Comparison of ENCODE assay signal across 11 cellular contexts in the genomic region with DNA sequence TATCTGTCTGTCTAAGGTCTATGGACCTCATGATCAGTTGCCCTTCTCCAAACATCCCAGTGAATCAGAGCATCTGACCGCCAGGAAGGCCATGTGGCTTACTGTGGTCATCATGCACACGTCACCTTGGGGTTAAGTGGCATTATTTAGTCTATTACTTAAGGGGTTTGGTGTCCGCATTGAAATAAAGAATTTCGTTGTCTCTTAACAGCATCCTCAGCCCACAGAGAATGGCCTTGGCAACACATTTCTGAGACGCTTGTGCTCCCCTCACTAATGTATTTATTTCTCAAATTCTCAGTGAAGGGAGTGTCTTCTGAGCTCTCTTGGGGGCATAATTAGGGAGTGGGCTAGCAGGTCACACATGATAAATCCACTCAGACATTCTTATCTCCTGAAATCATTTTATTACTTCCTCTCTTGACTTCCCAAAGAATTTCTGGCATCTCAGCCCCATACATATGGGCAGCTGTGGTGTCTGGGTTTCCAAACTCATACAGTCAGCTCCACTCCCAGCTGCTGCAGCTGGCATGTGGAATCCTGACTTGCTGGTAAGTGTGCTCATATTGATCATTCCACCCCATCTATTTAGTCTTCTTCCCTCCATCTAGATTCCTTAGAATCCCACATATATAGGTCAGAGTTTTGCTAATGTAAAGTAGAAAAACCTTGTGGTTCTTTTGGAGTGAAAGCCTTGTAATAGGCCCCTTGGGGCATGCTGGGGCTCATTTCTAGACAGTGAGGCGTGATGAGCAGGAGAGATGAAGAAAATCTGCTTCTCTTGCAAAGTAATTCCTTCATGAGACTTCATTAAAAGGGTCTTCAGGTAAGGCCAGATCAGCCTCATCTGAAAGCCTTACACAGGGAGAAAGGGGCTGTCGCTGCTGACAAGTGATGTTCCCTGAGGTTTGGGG.
DNase-seq lines count a peak whose midpoint lies in the region; ATAC-seq and TF ChIP-seq lines count a peak whose summit lies in the region.
"Had no signal": no experiment of that assay in that cellular context is flagged by ENCODE, and none has a peak within 500 bp of the region (broad histone marks: within the 10 kb centered on the region; RNA-seq: fewer than 3 reads in every experiment).

No MANE protein-coding gene starts in this region.

- no peak overlapping the region for H3K4me3 Mint-ChIP-seq in chondrocyte (ENCODE audit: unreplicated experiment)
- H3K4me3 Mint-ChIP-seq: naive B cell had no signal

- no peaks in the 10 kb centered on the region for H3K27me3 Mint-ChIP-seq in chondrocyte (ENCODE audit: low read depth)
- H3K27me3 Mint-ChIP-seq: naive B cell had no signal

- H3K4me1 ChIP-seq in Loucy (ENCODE audit: insufficient read depth, low read length, poor library complexity, severe bottlenecking) = peaks cover 17% of the 10 kb centered on the region

- TF ChIP-seq CTCF in Loucy (conservative IDR thresholded peaks at IDR 0.05; ENCODE audit: low read length) (no peak), chondrocyte (IDR thresholded peaks at IDR 0.05) (no peak)

- DNase-seq in Caki2 (ENCODE audit: low read depth) (peak; percentile 93), chondrocyte (ENCODE audit: low spot score) (no peak), myocyte (ENCODE audit: low read depth) (peak; percentile 99), D341Med (ENCODE audit: low spot score) (no peak), SK-N-DZ (ENCODE audit: low spot score) (no peak), NCI-H2107 (lab: John Stamatoyannopoulos, UW) (no peak)
- DNase-seq: activated T-cell treated with anti-CD3 and anti-CD28 coated beads, Interleukin-2, amount 50 U/mL, for 48 hours; naive B cell; NCI-H1092 treated with DMSO at 0.1 percent for 48 hours had no signal

- peak overlapping the region; percentile 62 for H3K27ac Mint-ChIP-seq in chondrocyte (ENCODE audit: unreplicated experiment)
- H3K27ac Mint-ChIP-seq: naive B cell had no signal

- H3F3A ChIP-seq in Loucy (ENCODE audit: low read depth) = no peaks in the 10 kb centered on the region

- H3K9me3 Mint-ChIP-seq in chondrocyte (ENCODE audit: low read depth) = peaks cover 4% of the 10 kb centered on the region
- H3K9me3 Mint-ChIP-seq: naive B cell had no signal

- no peaks in the 10 kb centered on the region for H3K36me3 ChIP-seq in Loucy (ENCODE audit: insufficient read depth, low read length)

- H3K4me1 Mint-ChIP-seq in chondrocyte (ENCODE audit: low read depth) = peaks cover 38% of the 10 kb centered on the region

- no peaks in the 10 kb centered on the region for H3K9me2 ChIP-seq in Loucy (replicated peaks; ENCODE audit: low read depth, low read length)

- H3K9ac ChIP-seq in Loucy (ENCODE audit: low read depth, low read length, poor library complexity, severe bottlenecking) = no peak overlapping the region

- no peaks in the 10 kb centered on the region for H4K20me1 ChIP-seq in Loucy (ENCODE audit: insufficient read depth, low read length, poor library complexity, severe bottlenecking)

- H3K9me3 ChIP-seq in Loucy (ENCODE audit: insufficient read depth, low read depth, low read length) = no peaks in the 10 kb centered on the region

- H3K36me3 Mint-ChIP-seq in chondrocyte (ENCODE audit: low read depth) = no peaks in the 10 kb centered on the region
- H3K36me3 Mint-ChIP-seq: naive B cell had no signal

- ATAC-seq in HG03520 (IDR thresholded peaks at IDR 0.05; ENCODE audit: unreplicated experiment) = no peak

- no peak overlapping the region for H3K4me3 ChIP-seq in Loucy (ENCODE audit: low read length, poor library complexity, severe bottlenecking)

- H3K79me2 ChIP-seq in Loucy (ENCODE audit: insufficient read depth, low read length) = no peaks in the 10 kb centered on the region

- H3K27me3 ChIP-seq in Loucy (ENCODE audit: insufficient read depth, low read length, poor library complexity, severe bottlenecking) = no peaks in the 10 kb centered on the region

- H3K4me2 ChIP-seq in Loucy (ENCODE audit: low read depth, low read length, poor library complexity, severe bottlenecking) = peak overlapping the region; percentile 7

- in situ Hi-C loops in Caki2 (cut with HindIII; ENCODE audit: low pct_unique_long_range_greater_than_20kb, low sequenced_read_pairs) = no loop called here

- no peak overlapping the region for H2AFZ ChIP-seq in Loucy (ENCODE audit: low read length)

Comparison
In these comparisons a context has a peak if more than half of its experiments do, and no peak if none do; other contexts are left out.
1. DNase-seq: peak in Caki2 (single experiment) and myocyte (single experiment); none in chondrocyte (single experiment), D341Med (single experiment), SK-N-DZ (single experiment) and NCI-H2107 (single experiment).